In genomic region chr10:97426776-97427570, GRCh38 we compare ENCODE assay signal across 8 cellular contexts. TPM values are rescaled to one million over a fixed set of nuclear protein-coding genes. Genes with fewer than 3 reads are reported as not detected.
A peak's percentile ranks its signal among the peaks of the same experiment; 100 is the strongest.
DNase-seq lines count a peak whose midpoint lies in the region; ATAC-seq and TF ChIP-seq lines count a peak whose summit lies in the region.

No MANE protein-coding gene starts in this region.

- CTCF ChIA-PET in activated CD8-positive, alpha-beta T cell treated with anti-CD3 and anti-CD28 coated beads, Interleukin-2, amount 10 ng/mL, durations not matched to agents 7 days and 5 days (lab: Charles Lee) = interaction anchor here (0.8 to 2.4 kb wide), 9 partner anchors 12 to 148 kb away, joined by 3 to 12 read pairs (median 4); partner anchors contain the start of gene RRP12

- no peak for ATAC-seq in activated CD8-positive, alpha-beta T cell treated with anti-CD3 and anti-CD28 coated beads, Interleukin-2, amount 10 ng/mL, durations not matched to agents 7 days and 5 days
- ATAC-seq in GM18873 (IDR thresholded peaks at IDR 0.05; ENCODE audit: low FRiP score, unreplicated experiment) = no peak

- no peaks in the 10 kb centered on the region for H3K9me3 Mint-ChIP-seq in activated CD8-positive, alpha-beta T cell treated with anti-CD3 and anti-CD28 coated beads, Interleukin-2, amount 10 ng/mL, durations not matched to agents 7 days and 5 days (ENCODE audit: insufficient read depth)

- peaks cover 58% of the 10 kb centered on the region for H3K36me3 Mint-ChIP-seq in activated CD8-positive, alpha-beta T cell treated with anti-CD3 and anti-CD28 coated beads, Interleukin-2, amount 10 ng/mL, durations not matched to agents 7 days and 5 days (ENCODE audit: low read depth)

- H3K36me3 ChIP-seq in cardiac muscle cell = peaks cover 27% of the 10 kb centered on the region

- no peaks in the 10 kb centered on the region for H3K27me3 ChIP-seq in cardiac muscle cell

- H3K4me3 Mint-ChIP-seq in activated CD8-positive, alpha-beta T cell treated with anti-CD3 and anti-CD28 coated beads, Interleukin-2, amount 10 ng/mL, durations not matched to agents 7 days and 5 days = peak overlapping the region; percentile 91

- peaks cover 11% of the 10 kb centered on the region for H3K4me1 ChIP-seq in cardiac muscle cell (ENCODE audit: low read depth)

- H3K4me3 ChIP-seq in cardiac muscle cell (peak overlapping the region; percentile 62), skeletal muscle cell (ENCODE audit: low read depth, low read length) (peak overlapping the region; percentile 96)

- POLR2A ChIA-PET in activated CD8-positive, alpha-beta T cell treated with anti-CD3 and anti-CD28 coated beads, Interleukin-2, amount 10 ng/mL, durations not matched to agents 7 days and 5 days (lab: Charles Lee) = interaction anchor here (0.7 to 2.5 kb wide), 5 partner anchors 8 to 69 kb away, joined by 3 to 10 read pairs (median 6); partner anchors contain the start of gene RRP12

- peak; percentile 5 for DNase-seq in NCI-H1092 treated with DMSO at 0.1 percent for 48 hours (lab: John Stamatoyannopoulos, UW)
- DNase-seq in NCI-H1092 (lab: John Stamatoyannopoulos, UW) = no peak
- no peak for DNase-seq in activated CD8-positive, alpha-beta T cell treated with anti-CD3 and anti-CD28 coated beads, Interleukin-2, amount 10 ng/mL, durations not matched to agents 7 days and 5 days
- DNase-seq in cardiac muscle cell (ENCODE audit: low read depth in 1 of 2, low spot score in 1 of 2) = peak in 1 of 2 donors; percentile 39
- no peak for DNase-seq in skeletal muscle cell (ENCODE audit: low read depth)
- no peak for DNase-seq in NCI-H345 (lab: John Stamatoyannopoulos, UW)
- no peak for DNase-seq in effector CD4-positive, alpha-beta T cell

- no peaks in the 10 kb centered on the region for H3K9me3 ChIP-seq in cardiac muscle cell (ENCODE audit: low read depth)

- H3K4me1 Mint-ChIP-seq in activated CD8-positive, alpha-beta T cell treated with anti-CD3 and anti-CD28 coated beads, Interleukin-2, amount 10 ng/mL, durations not matched to agents 7 days and 5 days (ENCODE audit: low read depth) = peaks cover 38% of the 10 kb centered on the region

- no peaks in the 10 kb centered on the region for H3K27me3 Mint-ChIP-seq in activated CD8-positive, alpha-beta T cell treated with anti-CD3 and anti-CD28 coated beads, Interleukin-2, amount 10 ng/mL, durations not matched to agents 7 days and 5 days (ENCODE audit: low read depth)

- no peak for TF ChIP-seq CTCF in cardiac muscle cell (IDR thresholded peaks at IDR 0.05; ENCODE audit: low read depth, low read length)

- peak overlapping the region; percentile 94 for H3K27ac Mint-ChIP-seq in activated CD8-positive, alpha-beta T cell treated with anti-CD3 and anti-CD28 coated beads, Interleukin-2, amount 10 ng/mL, durations not matched to agents 7 days and 5 days

- peak overlapping the region; percentile 68 for H3K27ac ChIP-seq in cardiac muscle cell

RNA-seq across cellular contexts. Expression of gene PGAM1, which starts 1.0 kb away (rescaled TPM):
- 100 to 1,000 TPM; 517 to 529 TPM for total RNA-seq in activated CD8-positive, alpha-beta T cell treated with anti-CD3 and anti-CD28 coated beads, Interleukin-2, amount 10 ng/mL, durations not matched to agents 7 days and 5 days
- total RNA-seq in cardiac muscle cell = 912 and 1,364 TPM in 2 replicates
- polyA plus RNA-seq in cardiac muscle cell = 1,322 and 1,889 TPM in 2 replicates

RNA-seq across cellular contexts. Expression of gene EXOSC1, which starts 18.8 kb away (rescaled TPM):
- total RNA-seq in activated CD8-positive, alpha-beta T cell treated with anti-CD3 and anti-CD28 coated beads, Interleukin-2, amount 10 ng/mL, durations not matched to agents 7 days and 5 days = 10 to 100 TPM; 47.1 to 48.2 TPM
- total RNA-seq in cardiac muscle cell = 33.6 and 38.3 TPM in 2 replicates
- polyA plus RNA-seq in cardiac muscle cell = 56.5 and 75.0 TPM in 2 replicates

RNA-seq across cellular contexts. Expression of gene ZDHHC16, which starts 19.0 kb away (rescaled TPM):
- total RNA-seq in activated CD8-positive, alpha-beta T cell treated with anti-CD3 and anti-CD28 coated beads, Interleukin-2, amount 10 ng/mL, durations not matched to agents 7 days and 5 days = 10 to 100 TPM; 35.8 to 36.2 TPM
- total RNA-seq in cardiac muscle cell = 30.8 and 43.2 TPM in 2 replicates
- 58.4 and 85.5 TPM in 2 replicates for polyA plus RNA-seq in cardiac muscle cell

RNA-seq across cellular contexts. Expression of gene RRP12, which starts 25.8 kb away (rescaled TPM):
- total RNA-seq in activated CD8-positive, alpha-beta T cell treated with anti-CD3 and anti-CD28 coated beads, Interleukin-2, amount 10 ng/mL, durations not matched to agents 7 days and 5 days = 10 to 100 TPM; 30.9 to 35.6 TPM
- total RNA-seq in cardiac muscle cell = 14.5 and 16.2 TPM in 2 replicates
- 14.8 and 14.9 TPM in 2 replicates for polyA plus RNA-seq in cardiac muscle cell
